Comparison of ENCODE assay signal across 8 cellular contexts in genomic region chr1:10431065-10431730, GRCh38. TPM values are rescaled to one million over a fixed set of nuclear protein-coding genes. Genes with fewer than 3 reads are reported as not detected.
A peak's percentile ranks its signal among the peaks of the same experiment; 100 is the strongest.
DNase-seq lines count a peak whose midpoint lies in the region; ATAC-seq and TF ChIP-seq lines count a peak whose summit lies in the region.

No MANE protein-coding gene starts in this region.

- DNase-seq in left ventricle myocardium inferior (no peak), Right ventricle myocardium inferior (ENCODE audit: missing footprints) (no peak), SJCRH30 (no peak)
- DNase-seq in effector memory CD8-positive, alpha-beta T cell: peak in 1 of 3 experiments; percentile 5
- no peak for DNase-seq in NK-92 treated with Interleukin-12 subunit alpha and Interleukin-12 subunit beta, amount 100 ng/mL, for 24 hours (lab: John Stamatoyannopoulos, UW)

- intact Hi-C loops in left ventricle myocardium inferior (cut with micrococcal nuclease) (no loop called here), Right ventricle myocardium inferior (cut with DNase I) (no loop called here)

- peak overlapping the region; percentile 82 for H3K27ac ChIP-seq in left ventricle myocardium inferior (replicated peaks)
- H3K27ac ChIP-seq in SJCRH30: peak overlapping the region; percentile 80

- peak overlapping the region; percentile 83 for H2AFZ ChIP-seq in neuron (ENCODE audit: low read depth, low read length)

- H3K4me3 Mint-ChIP-seq in effector memory CD8-positive, alpha-beta T cell: peak overlapping the region; percentile 84 to 88

- no peak for TF ChIP-seq CTCF in left ventricle myocardium inferior (IDR thresholded peaks at IDR 0.05; ENCODE audit: borderline replicate concordance)

- H3K36me3 Mint-ChIP-seq in effector memory CD8-positive, alpha-beta T cell (ENCODE audit: insufficient read depth): peaks cover 14% of the 10 kb centered on the region

- peak overlapping the region; percentile 95 for H3K4me3 ChIP-seq in left ventricle myocardium inferior
- H3K4me3 ChIP-seq in SJCRH30: peak overlapping the region; percentile 77
- peak overlapping the region; percentile 93 for H3K4me3 ChIP-seq in neuron (ENCODE audit: low read length)

- peaks cover 8 to 13% of the 10 kb centered on the region in 2 donors for H3K4me1 Mint-ChIP-seq in effector memory CD8-positive, alpha-beta T cell (ENCODE audit: low read depth in 2 of 2)

- H3K9me3 Mint-ChIP-seq in effector memory CD8-positive, alpha-beta T cell: no peaks in the 10 kb centered on the region

- H3K27me3 ChIP-seq in left ventricle myocardium inferior (ENCODE audit: low read depth) (no peaks in the 10 kb centered on the region), SJCRH30 (no peaks in the 10 kb centered on the region), neuron (ENCODE audit: insufficient read depth, low read length) (no peaks in the 10 kb centered on the region)

- peak overlapping the region; percentile 93 for H3K27ac Mint-ChIP-seq in effector memory CD8-positive, alpha-beta T cell

- H3K36me3 ChIP-seq in left ventricle myocardium inferior: peaks cover 3% of the 10 kb centered on the region
- H3K36me3 ChIP-seq in SJCRH30: no peaks in the 10 kb centered on the region
- H3K36me3 ChIP-seq in neuron (ENCODE audit: insufficient read depth, low read length): peaks cover 6% of the 10 kb centered on the region

- ATAC-seq in Right ventricle myocardium inferior (no peak), HG03095 (IDR thresholded peaks at IDR 0.05; ENCODE audit: unreplicated experiment) (no peak), HG03108 (IDR thresholded peaks at IDR 0.05; ENCODE audit: unreplicated experiment) (no peak)
- ATAC-seq in effector memory CD8-positive, alpha-beta T cell (replicated peaks): peak; percentile 5

- no peaks in the 10 kb centered on the region for H3K27me3 Mint-ChIP-seq in effector memory CD8-positive, alpha-beta T cell

- H3K4me1 ChIP-seq in left ventricle myocardium inferior (peaks cover 20% of the 10 kb centered on the region), SJCRH30 (peaks cover 11% of the 10 kb centered on the region; the same call in 1 of the 2 replicates), neuron (ENCODE audit: insufficient read depth, low read length) (peaks cover 11% of the 10 kb centered on the region)

- no peaks in the 10 kb centered on the region for H3K9me3 ChIP-seq in left ventricle myocardium inferior (replicated peaks)
- no peaks in the 10 kb centered on the region for H3K9me3 ChIP-seq in SJCRH30 (replicated peaks)
- no peaks in the 10 kb centered on the region for H3K9me3 ChIP-seq in neuron (ENCODE audit: low read length)

RNA-seq across cellular contexts. Expression of gene CENPS, which starts 1.0 kb away (rescaled TPM):
- total RNA-seq in left ventricle myocardium inferior (6.1 TPM), Right ventricle myocardium inferior (7.6 TPM)
- 15.5 and 16.1 TPM in 2 replicates for total RNA-seq in SJCRH30 (2014; rRNA removed; shearing (Covaris generic))

RNA-seq across cellular contexts. Expression of gene CORT, which starts 18.6 kb away (rescaled TPM):
- total RNA-seq in left ventricle myocardium inferior (0.19 TPM), Right ventricle myocardium inferior (0.32 TPM)
- 0.15 and 0.30 TPM in 2 replicates for total RNA-seq in SJCRH30 (2014; rRNA removed; shearing (Covaris generic))

RNA-seq across cellular contexts. Expression of gene PGD, which starts 32.3 kb away (rescaled TPM):
- total RNA-seq in left ventricle myocardium inferior: 34.2 TPM
- 42.1 TPM for total RNA-seq in Right ventricle myocardium inferior
- 316 and 350 TPM in 2 replicates for total RNA-seq in SJCRH30 (2014; rRNA removed; shearing (Covaris generic))

RNA-seq across cellular contexts. Expression of gene DFFA, which starts 41.1 kb away (rescaled TPM):
- total RNA-seq in left ventricle myocardium inferior (28.6 TPM), Right ventricle myocardium inferior (24.0 TPM)
- 84.7 and 85.6 TPM in 2 replicates for total RNA-seq in SJCRH30 (2014; rRNA removed; shearing (Covaris generic))

RNA-seq across cellular contexts. Expression of gene PEX14, which starts 43.6 kb away (rescaled TPM):
- total RNA-seq in left ventricle myocardium inferior (20.8 TPM), Right ventricle myocardium inferior (17.8 TPM)
- total RNA-seq in SJCRH30 (2014; rRNA removed; shearing (Covaris generic)): 14.6 and 16.3 TPM in 2 replicates
